ENCODE assay signal across 8 cellular contexts in the genomic region with DNA sequence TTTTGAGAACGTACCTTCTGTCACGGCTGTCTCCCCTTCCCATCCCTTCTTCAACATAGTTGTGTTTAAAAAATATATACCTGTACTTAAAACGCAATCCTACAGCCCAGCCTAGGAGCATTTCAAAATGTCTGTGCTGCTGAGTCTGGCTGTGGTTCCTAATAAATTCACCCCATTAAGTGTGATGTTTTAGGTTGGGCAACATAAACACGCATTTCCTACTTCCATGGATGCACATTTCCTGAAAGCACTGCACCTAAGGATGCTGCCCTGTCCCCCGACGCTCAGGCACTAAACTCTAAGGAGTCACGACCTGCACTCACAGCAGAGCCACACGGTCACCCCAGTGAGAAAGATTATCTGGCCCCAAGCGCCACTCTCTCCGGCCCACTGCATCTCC. TPM values are rescaled to one million over a fixed set of nuclear protein-coding genes. Genes with fewer than 3 reads are reported as not detected.
DNase-seq lines count a peak whose midpoint lies in the region; ATAC-seq, FAIRE-seq and TF ChIP-seq lines count a peak whose summit lies in the region.

No MANE protein-coding gene starts in this region.

- H3K27me3 ChIP-seq in cardiac muscle cell = no peaks in the 10 kb centered on the region
- peaks cover 50% of the 10 kb centered on the region for H3K27me3 ChIP-seq in HUES64 (ENCODE audit: insufficient read depth, low read length)
- no peaks in the 10 kb centered on the region for H3K27me3 ChIP-seq in GM12878 (replicated peaks in 1 of 2; ENCODE audit: control insufficient read depth in 2 of 2, insufficient read depth in 2 of 2, low read length in 1 of 2)
- H3K27me3 ChIP-seq in right lobe of liver = no peaks in the 10 kb centered on the region

- no peak for FAIRE-seq in GM12878 (lab: Jason Lieb, UNC)
- FAIRE-seq in H54 (lab: Jason Lieb, UNC) = no peak

- H3K36me3 Mint-ChIP-seq in type B pancreatic cell = peaks cover 6% of the 10 kb centered on the region

- H3K27ac Mint-ChIP-seq in type B pancreatic cell = peak overlapping the region; percentile 97

- H3K9me3 ChIP-seq in cardiac muscle cell (ENCODE audit: low read depth) = no peaks in the 10 kb centered on the region
- peaks cover 4% of the 10 kb centered on the region; the same call in 1 of the 2 replicates for H3K9me3 ChIP-seq in HUES64 (ENCODE audit: insufficient read depth, low read depth, low read length)
- H3K9me3 ChIP-seq in GM12878 (replicated peaks; ENCODE audit: control insufficient read depth, insufficient read depth, low read length) = peaks cover 4% of the 10 kb centered on the region
- no peaks in the 10 kb centered on the region for H3K9me3 ChIP-seq in right lobe of liver

- peak overlapping the region; percentile 66 for H3K4me2 ChIP-seq in GM12878 (ENCODE audit: control insufficient read depth, insufficient read depth)

- no peaks in the 10 kb centered on the region for H4K20me1 ChIP-seq in GM12878 (ENCODE audit: control insufficient read depth, insufficient read depth)

- no peak for TF ChIP-seq POLR2A in GM12878 (IDR thresholded peaks at IDR 0.05; ENCODE audit: low read depth, low read length)
- TF ChIP-seq POLR2A in right lobe of liver (IDR thresholded peaks at IDR 0.05) = no peak
- TF ChIP-seq POLR2A in H54 (IDR thresholded peaks at IDR 0.05; ENCODE audit: low read depth, low read length) = no peak

- H3K4me1 ChIP-seq in cardiac muscle cell (ENCODE audit: low read depth) (peaks cover 33% of the 10 kb centered on the region), HUES64 (ENCODE audit: insufficient read depth, low read length) (peaks cover 46% of the 10 kb centered on the region), GM12878 (ENCODE audit: control insufficient read depth, insufficient read depth, low read length) (peaks cover 19% of the 10 kb centered on the region), right lobe of liver (peaks cover 0 to 24% (median 4%) of the 10 kb centered on the region in 4 donors)

- peaks cover 6% of the 10 kb centered on the region for H3K9me3 Mint-ChIP-seq in type B pancreatic cell

- BruUV-seq in GM12878 (replicated peaks; lab: Mats Ljungman, UMichigan) = no TSS peak

- CTCF ChIA-PET in GM12878 (lab: Yijun Ruan, JAX) = interaction anchor here (1.7 kb wide), 1 partner anchor 223 kb away, joined by 11 read pairs; a partner anchor contains a TSS

- peak overlapping the region; percentile 31 for H2AFZ ChIP-seq in GM12878 (ENCODE audit: control insufficient read depth, low read depth, low read length)

- TF ChIP-seq RAD21 in GM12878 (IDR thresholded peaks at IDR 0.05; ENCODE audit: insufficient read depth, low read depth, low read length) = no peak

- POLR2A ChIA-PET in GM12878 (lab: Charles Lee) = interaction anchor here (1.5 kb wide), 1 partner anchor 223 kb away, joined by 4 read pairs; a partner anchor contains a TSS

- RAD21 ChIA-PET in GM12878 (lab: Charles Lee; ENCODE audit: unreplicated experiment) = interaction anchor here (1.0 to 1.7 kb wide), 3 partner anchors 160 to 283 kb away, joined by 4 to 25 read pairs (median 6); a partner anchor contains a TSS

- intact Hi-C loops in cardiac septum (cut with DNase I) (loop anchor here (5.0 to 10.0 kb wide), 7 partner anchors 70 to 563 kb away; a partner anchor contains a TSS), GM12878 (cut with micrococcal nuclease; ENCODE audit: unreplicated experiment) (loop anchor here (1.0 to 5.0 kb wide), 3 partner anchors 123 to 561 kb away; a partner anchor contains a TSS), right lobe of liver (cut with DNase I) (no loop called here)

- H3K4me3 Mint-ChIP-seq in type B pancreatic cell = peak overlapping the region; percentile 98

- no peaks in the 10 kb centered on the region for H3K27me3 Mint-ChIP-seq in type B pancreatic cell

- TF ChIP-seq CTCF in cardiac muscle cell (IDR thresholded peaks at IDR 0.05; ENCODE audit: low read depth, low read length) = no peak
- no peak for TF ChIP-seq CTCF in GM12878 (IDR thresholded peaks at IDR 0.05 in 2 of 3, conservative IDR thresholded peaks at IDR 0.05 in 1 of 3; ENCODE audit: control insufficient read depth in 2 of 3, extremely low read depth in 1 of 3, insufficient read depth in 1 of 3, low read depth in 3 of 3, low read length in 3 of 3)
- no peak for TF ChIP-seq CTCF in right lobe of liver (IDR thresholded peaks at IDR 0.05)
- TF ChIP-seq CTCF in type B pancreatic cell (conservative IDR thresholded peaks at IDR 0.05) = no peak

- in situ Hi-C loops in GM12878 (cut with MboI) = no loop called here

- SMC1A ChIA-PET in GM12878 (lab: Charles Lee; ENCODE audit: uncharacterized antibody, unreplicated experiment) = interaction anchor here (1.2 to 1.7 kb wide), 4 partner anchors 75 to 223 kb away, joined by 3 to 12 read pairs (median 4); a partner anchor contains a TSS

- peaks cover 88% of the 10 kb centered on the region for H3K79me2 ChIP-seq in GM12878 (ENCODE audit: control insufficient read depth, insufficient read depth, low read length)

- TF ChIP-seq EP300 in GM12878 (IDR thresholded peaks at IDR 0.05; ENCODE audit: borderline replicate concordance in 1 of 2, control insufficient read depth in 1 of 2, low read depth in 2 of 2, low read length in 2 of 2) = no peak

- DNase-seq in cardiac muscle cell (ENCODE audit: low read depth in 1 of 2, low spot score in 1 of 2) (peak in 1 of 2 donors; percentile 28), cardiac septum (ENCODE audit: low spot score) (no peak), GM12878 (ENCODE audit: low read depth, low spot score) (no peak), right lobe of liver (no peak), type B pancreatic cell (ENCODE audit: extremely low spot score, unreplicated experiment) (no peak), NCI-H510A treated with DMSO at 0.1 percent for 48 hours (lab: John Stamatoyannopoulos, UW) (no peak), H54 (ENCODE audit: insufficient read length, low spot score) (no peak)

- ATAC-seq in GM12878 (peak; percentile 32), right lobe of liver (peak; percentile 11 to 28 (median 22))

- peaks cover 33% of the 10 kb centered on the region for H3K4me1 Mint-ChIP-seq in type B pancreatic cell (ENCODE audit: unreplicated experiment)

- H3K27ac ChIP-seq in cardiac muscle cell (peak overlapping the region; percentile 98), HUES64 (ENCODE audit: low read depth, low read length) (no peak overlapping the region), GM12878 (ENCODE audit: control insufficient read depth, insufficient read depth) (peak overlapping the region; percentile 98), right lobe of liver (peak overlapping the region; percentile 95 to 98 (median 96))

- H3K4me3 ChIP-seq in cardiac muscle cell (peak overlapping the region; percentile 49), HUES64 (ENCODE audit: low read length) (peak overlapping the region; percentile 95), GM12878 (peak overlapping the region; percentile 88), right lobe of liver (peak overlapping the region; percentile 80 to 89 (median 82))

- H3K36me3 ChIP-seq in cardiac muscle cell (no peaks in the 10 kb centered on the region), HUES64 (ENCODE audit: insufficient read depth, low read length) (peaks cover 8% of the 10 kb centered on the region; the same call in 1 of the 2 replicates), GM12878 (ENCODE audit: control insufficient read depth in 2 of 2, insufficient read depth in 2 of 2, low read length in 1 of 2) (no peaks in the 10 kb centered on the region), right lobe of liver (no peaks in the 10 kb centered on the region)

- 6% methylated on average over 9 of the region's 10 CpGs for WGBS in HUES64
- WGBS in GM12878 (ENCODE audit: insufficient coverage, insufficient replicate concordance, low lambda C conversion rate, missing lambda C conversion rate) = 2% methylated on average over 10 of the region's 10 CpGs
- under 1% methylated on average over 8 of the region's 10 CpGs for WGBS in right lobe of liver (ENCODE audit: insufficient coverage, low coverage, low lambda C conversion rate, missing lambda C conversion rate)

- H3K9ac ChIP-seq in HUES64 (ENCODE audit: low read depth, low read length) = peak overlapping the region; percentile 97
- peak overlapping the region; percentile 96 for H3K9ac ChIP-seq in GM12878 (ENCODE audit: control insufficient read depth, insufficient read depth, low read length)

TF ChIP-seq in GM12878, 131 proteins besides CTCF, POLR2A, EP300 and RAD21 (continues in another document):
- TF ChIP-seq CREM (IDR thresholded peaks at IDR 0.05; ENCODE audit: low read depth) = 0 out of 2 replicates have a peak, but pooled peaks have one; percentile 5

RNA-seq across cellular contexts. Expression of a gene that starts 1.2 kb away (rescaled TPM):
- total RNA-seq in cardiac muscle cell (14.0 and 23.3 TPM in 2 replicates), cardiac septum (17.8 TPM), GM12878 (2014; rRNA removed) (24.9 and 32.5 TPM in 2 replicates), GM12878 (2014; rRNA removed; fragmentation: Illumina TruSeq; extraction: Trizol) (29.3 and 30.1 TPM in 2 replicates), GM12878 (2021) (18.9 and 20.4 TPM in 2 replicates), right lobe of liver (10 to 100 TPM in 4 of 6 experiments, 1 to 10 TPM in 2; 9.3 to 21.4 (median 12.5) TPM), type B pancreatic cell (ENCODE audit: low replicate concordance) (28.5 and 34.4 TPM in 2 replicates)
- polyA plus RNA-seq in cardiac muscle cell (18.1 and 27.2 TPM in 2 replicates), GM12878 (2011; rRNA removed) (33.6 and 46.9 TPM in 2 replicates), GM12878 (2014; fragmentation: Illumina TruSeq; extraction: Trizol) (22.2 and 24.2 TPM in 2 replicates), GM12878 (2014; fragmentation: Nextera tagmentation; extraction: Ambion mirVana) (1 to 10 TPM; 7.6 to 8.6 TPM), GM12878 (2014; rRNA removed) (13.6 and 17.9 TPM in 2 replicates), GM12878 (2016; fragmentation: Nextera tagmentation; extraction: Ambion mirVana) (10 to 100 TPM; 20.9 to 22.5 TPM)
- 6.4 TPM for polyA plus RNA-seq in HUES64 (2013, experiment 1 of 2)
- 4.5 TPM for polyA plus RNA-seq in HUES64 (2013, experiment 2 of 2)
- 133 and 149 TPM in 2 replicates for total RNA-seq in GM12878 (2013; cell fraction: nucleolus; rRNA removed)
- polyA plus RNA-seq in GM12878 (2011; ENCODE audit: low read depth) = 6.9 TPM
- polyA plus RNA-seq in GM12878 (2011; cell fraction: cytosol; rRNA removed) = 12.9 and 13.8 TPM in 2 replicates
- 24.7 and 30.4 TPM in 2 replicates for polyA plus RNA-seq in GM12878 (2011; cell fraction: nucleus; rRNA removed)
- polyA plus RNA-seq in GM12878 (2012) = 8.3 and 11.5 TPM in 2 replicates
- polyA minus RNA-seq in GM12878 (2011; rRNA and poly(A)+ RNA removed) = 43.9 and 57.9 TPM in 2 replicates
- 21.4 and 26.6 TPM in 2 replicates for polyA minus RNA-seq in GM12878 (2011; cell fraction: cytosol; rRNA and poly(A)+ RNA removed)
- 42.3 and 68.2 TPM in 2 replicates for polyA minus RNA-seq in GM12878 (2011; cell fraction: nucleus; rRNA and poly(A)+ RNA removed)

Comparison
In these comparisons a context has a peak if more than half of its experiments do, and no peak if none do; other contexts are left out.
1. intact Hi-C loops: an anchor here in cardiac septum (5.0 to 10.0 kb wide) and GM12878 (1.0 to 5.0 kb wide); none called in right lobe of liver.